Comparison of ENCODE assay signal across 25 cellular contexts in genomic region chr4:11632488-11632887, GRCh38.
DNase-seq lines count a peak whose midpoint lies in the region; ATAC-seq and TF ChIP-seq lines count a peak whose summit lies in the region.
"Had no signal": no experiment of that assay in that cellular context is flagged by ENCODE, and none has a peak within 500 bp of the region (broad histone marks: within the 10 kb centered on the region; RNA-seq: fewer than 3 reads in every experiment).

No MANE protein-coding gene starts in this region.

- no peak overlapping the region for H4K12ac ChIP-seq in trophoblast cell (ENCODE audit: low read depth, low read length)

- no peaks in the 10 kb centered on the region for H3K79me2 ChIP-seq in trophoblast cell (ENCODE audit: control insufficient read depth, insufficient read depth, low read length, poor library complexity)

- no peaks in the 10 kb centered on the region for H3K9me3 ChIP-seq in esophagus (ENCODE audit: control insufficient read depth in 2 of 2, insufficient read depth in 1 of 2, low read depth in 1 of 2, low read length in 1 of 2)
- H3K9me3 ChIP-seq in trophoblast cell (ENCODE audit: insufficient read depth, low read depth, low read length), result peaks cover 4% of the 10 kb centered on the region
- no peaks in the 10 kb centered on the region for H3K9me3 ChIP-seq in body of pancreas
- H3K9me3 ChIP-seq: neutrophil, tibial artery had no signal

- intact Hi-C loops in body of pancreas (cut with DNase I), result no loop called here

- WGBS in esophagus, 2 donors, result 47 to 58% methylated on average over 6 of the region's 6 CpGs
- WGBS in trophoblast cell (ENCODE audit: extremely low coverage, insufficient coverage, insufficient read length), result no CpG with 5 or more reads among the region's 6 CpGs
- 65 to 76% methylated on average over 6 of the region's 6 CpGs for WGBS in body of pancreas, 2 donors

- H2AK5ac ChIP-seq in trophoblast cell (ENCODE audit: low read length), result no peak overlapping the region

- no peak overlapping the region for H2BK12ac ChIP-seq in trophoblast cell (ENCODE audit: low read length)

- H3K27me3 Mint-ChIP-seq in osteocyte (ENCODE audit: unreplicated experiment), result peaks cover 3% of the 10 kb centered on the region
- H3K27me3 Mint-ChIP-seq: stimulated activated naive CD8-positive, alpha-beta T cell treated with anti-CD3 and anti-CD28 coated beads, Interleukin-15, Interleukin-2, amounts not matched to agents 100 ng/mL and 50 ng/mL, for 24 hours had no signal

- H4K8ac ChIP-seq in trophoblast cell (ENCODE audit: low read depth, low read length), result no peak overlapping the region

- H3K14ac ChIP-seq in trophoblast cell (ENCODE audit: low read length), result peak overlapping the region; percentile 59

- H4K91ac ChIP-seq in trophoblast cell (ENCODE audit: low read depth, low read length), result no peak overlapping the region

- H3K9ac ChIP-seq in trophoblast cell (ENCODE audit: low read length), result no peak overlapping the region

- no peak for TF ChIP-seq CTCF in body of pancreas (IDR thresholded peaks at IDR 0.05)
- TF ChIP-seq CTCF in osteocyte (IDR thresholded peaks at IDR 0.05), result no peak

- H3K4ac ChIP-seq in trophoblast cell (ENCODE audit: low read depth, low read length), result no peak overlapping the region

- H3K27ac Mint-ChIP-seq in osteocyte (ENCODE audit: unreplicated experiment), result no peak overlapping the region
- H3K27ac Mint-ChIP-seq: activated naive CD8-positive, alpha-beta T cell treated with anti-CD3 and anti-CD28 coated beads, Interleukin-2, amount 50 U/mL, for 24 hours; stimulated activated naive CD8-positive, alpha-beta T cell treated with anti-CD3 and anti-CD28 coated beads, Interleukin-15, Interleukin-2, amounts not matched to agents 100 ng/mL and 50 ng/mL, for 24 hours had no signal

- no peak overlapping the region for H3K4me2 ChIP-seq in trophoblast cell (ENCODE audit: low read length)
- H3K4me2 ChIP-seq: smooth muscle cell had no signal

- no peak for TF ChIP-seq POLR2A in body of pancreas (IDR thresholded peaks at IDR 0.05)

- H2AFZ ChIP-seq in trophoblast cell (ENCODE audit: insufficient read depth, low read length, poor library complexity), result no peak overlapping the region

- no peaks in the 10 kb centered on the region for H3K4me1 Mint-ChIP-seq in osteocyte (ENCODE audit: unreplicated experiment)
- H3K4me1 Mint-ChIP-seq: activated naive CD8-positive, alpha-beta T cell treated with anti-CD3 and anti-CD28 coated beads, Interleukin-2, amount 50 U/mL, for 24 hours had no signal

- no peak overlapping the region for H2BK5ac ChIP-seq in trophoblast cell (ENCODE audit: low read depth, low read length, poor library complexity)

- peaks cover 4% of the 10 kb centered on the region for H3K79me1 ChIP-seq in trophoblast cell (ENCODE audit: low read length)

- H3K27me3 ChIP-seq in esophagus (ENCODE audit: control insufficient read depth in 1 of 2, insufficient read depth in 2 of 2, low read length in 2 of 2), result no peaks in the 10 kb centered on the region
- no peaks in the 10 kb centered on the region for H3K27me3 ChIP-seq in trophoblast cell (ENCODE audit: insufficient read depth, low read length)
- no peaks in the 10 kb centered on the region for H3K27me3 ChIP-seq in body of pancreas
- H3K27me3 ChIP-seq: neutrophil, tibial artery had no signal

- no peak overlapping the region for H3K18ac ChIP-seq in trophoblast cell (ENCODE audit: low read length)

- peaks cover 7% of the 10 kb centered on the region for H3K9me3 Mint-ChIP-seq in osteocyte (ENCODE audit: unreplicated experiment)
- H3K9me3 Mint-ChIP-seq: activated naive CD8-positive, alpha-beta T cell treated with anti-CD3 and anti-CD28 coated beads, Interleukin-2, amount 50 U/mL, for 24 hours; stimulated activated naive CD8-positive, alpha-beta T cell treated with anti-CD3 and anti-CD28 coated beads, Interleukin-15, Interleukin-2, amounts not matched to agents 100 ng/mL and 50 ng/mL, for 24 hours had no signal

- H3K36me3 Mint-ChIP-seq in osteocyte (ENCODE audit: unreplicated experiment), result no peaks in the 10 kb centered on the region

- H3K4me1 ChIP-seq in esophagus (ENCODE audit: control insufficient read depth in 2 of 2, insufficient read depth in 2 of 2, low read length in 1 of 2) (no peaks in the 10 kb centered on the region), trophoblast cell (ENCODE audit: control insufficient read depth in 1 of 2, insufficient read depth in 2 of 2, low read length in 2 of 2) (peaks cover 9 to 12% of the 10 kb centered on the region in 2 experiments), body of pancreas (no peaks in the 10 kb centered on the region)
- H3K4me1 ChIP-seq: tibial artery had no signal

- no peak overlapping the region for H3K23ac ChIP-seq in trophoblast cell (ENCODE audit: low read length)

- H3K4me3 Mint-ChIP-seq in osteocyte (ENCODE audit: unreplicated experiment), result no peak overlapping the region
- H3K4me3 Mint-ChIP-seq: activated naive CD8-positive, alpha-beta T cell treated with anti-CD3 and anti-CD28 coated beads, Interleukin-2, amount 50 U/mL, for 24 hours; stimulated activated naive CD8-positive, alpha-beta T cell treated with anti-CD3 and anti-CD28 coated beads, Interleukin-15, Interleukin-2, amounts not matched to agents 100 ng/mL and 50 ng/mL, for 24 hours had no signal

- H3K4me3 ChIP-seq in esophagus (ENCODE audit: low read depth in 1 of 2, low read length in 2 of 2) (no peak overlapping the region), trophoblast cell (ENCODE audit: low read depth, low read length) (no peak overlapping the region), body of pancreas (no peak overlapping the region)
- H3K4me3 ChIP-seq: smooth muscle cell, tibial artery had no signal

- DNase-seq in NCI-H2029 (lab: John Stamatoyannopoulos, UW) (peak; percentile 41), NCI-H2029 treated with DMSO at 0.1 percent for 48 hours (lab: John Stamatoyannopoulos, UW) (no peak), NCI-H510A treated with DMSO at 0.1 percent for 48 hours (lab: John Stamatoyannopoulos, UW) (peak; percentile 50), trophoblast cell (no peak), body of pancreas (no peak), osteocyte (ENCODE audit: extremely low spot score, unreplicated experiment) (no peak), NCI-H2081 (lab: John Stamatoyannopoulos, UW) (no peak)
- DNase-seq: activated CD4-positive, alpha-beta T cell treated with anti-CD3 and anti-CD28 coated beads, Interleukin-2, amount 50 U/mL, for 48 hours; activated CD4-positive, CD25-positive, alpha-beta regulatory T cell; activated CD8-positive, alpha-beta memory T cell treated with anti-CD3 and anti-CD28 coated beads, Interleukin-2, amount 50 U/mL, for 48 hours; activated naive CD8-positive, alpha-beta T cell treated with anti-CD3 and anti-CD28 coated beads, Interleukin-2, amount 50 U/mL, for 24 hours; AML-193; effector memory CD4-positive, alpha-beta T cell; GOT3; NCI-H1105 treated with DMSO at 0.1 percent for 48 hours; NCI-H2171; Right ventricle myocardium superior; stimulated activated CD4-positive, alpha-beta T cell treated with anti-CD3 and anti-CD28 coated beads, Interleukin-4, amount 100 ng/mL, for 24 hours; tibial artery had no signal

- no peaks in the 10 kb centered on the region for H3K36me3 ChIP-seq in esophagus (ENCODE audit: control insufficient read depth in 2 of 2, insufficient read depth in 2 of 2, low read length in 1 of 2)
- H3K36me3 ChIP-seq in trophoblast cell (ENCODE audit: control insufficient read depth in 1 of 2, insufficient read depth in 2 of 2, low read length in 2 of 2), result no peaks in the 10 kb centered on the region
- no peaks in the 10 kb centered on the region for H3K36me3 ChIP-seq in body of pancreas (replicated peaks in 1 of 2; ENCODE audit: insufficient read depth in 1 of 2, low read depth in 2 of 2)
- H3K36me3 ChIP-seq: neutrophil, tibial artery had no signal

- H2BK120ac ChIP-seq in trophoblast cell (ENCODE audit: insufficient read depth, low read length, poor library complexity), result no peak overlapping the region

- H3K27ac ChIP-seq in esophagus (ENCODE audit: low read depth in 2 of 2, low read length in 1 of 2), result peak overlapping the region; percentile 87 to 96
- no peak overlapping the region for H3K27ac ChIP-seq in trophoblast cell (ENCODE audit: low read depth, low read length)
- H3K27ac ChIP-seq in body of pancreas, result no peak overlapping the region
- H3K27ac ChIP-seq: 22Rv1, neutrophil, tibial artery had no signal

- no peak for ATAC-seq in body of pancreas
- ATAC-seq: activated naive CD8-positive, alpha-beta T cell treated with anti-CD3 and anti-CD28 coated beads, Interleukin-2, amount 50 U/mL, for 24 hours; HepG2 had no signal

Comparison
In these comparisons a context has a peak if more than half of its experiments do, and no peak if none do; other contexts are left out.
1. DNase-seq: peak in NCI-H2029 (single experiment) and NCI-H510A treated with DMSO at 0.1 percent for 48 hours (single experiment); none in NCI-H2029 treated with DMSO at 0.1 percent for 48 hours (single experiment), trophoblast cell (0 of 2), body of pancreas (0 of 4), osteocyte (single experiment) and NCI-H2081 (0 of 2).
2. H3K27ac ChIP-seq: peak in esophagus (2 of 2); none in trophoblast cell (single experiment) and body of pancreas (0 of 4).